ENCODE assay signal across 8 cellular contexts in genomic region chr17:35568561-35568960, GRCh38. TPM values are rescaled to one million over a fixed set of nuclear protein-coding genes. Genes with fewer than 3 reads are reported as not detected.
A peak's percentile ranks its signal among the peaks of the same experiment; 100 is the strongest.
DNase-seq lines count a peak whose midpoint lies in the region; ATAC-seq, FAIRE-seq and TF ChIP-seq lines count a peak whose summit lies in the region.

No MANE protein-coding gene starts in this region.

- POLR2A ChIA-PET in PC-9 (lab: Charles Lee; ENCODE audit: unreplicated experiment): interaction anchor here (0.6 to 0.7 kb wide), 2 partner anchors 28 to 107 kb away, joined by 3 to 8 read pairs; no protein-coding TSS in a partner anchor

- H3K4me1 ChIP-seq in PC-9 (replicated peaks; ENCODE audit: insufficient read depth): peaks cover 10% of the 10 kb centered on the region

- peak overlapping the region; percentile 91 for H3K4me2 ChIP-seq in PC-9

- no peaks in the 10 kb centered on the region for H3K9me2 ChIP-seq in PC-9 (ENCODE audit: insufficient read depth)

- FAIRE-seq in H54 (lab: Jason Lieb, UNC): no peak

- CTCF ChIA-PET in PC-9 (lab: Charles Lee): no interaction called here

- TF ChIP-seq POLR2A in H54 (IDR thresholded peaks at IDR 0.05; ENCODE audit: low read depth, low read length): no peak

- no peaks in the 10 kb centered on the region for H3K9me3 ChIP-seq in PC-9 (ENCODE audit: insufficient read depth, low read depth)

- H3F3A ChIP-seq in PC-9 (ENCODE audit: insufficient read depth, low read depth): peaks cover 10% of the 10 kb centered on the region; the same call in 1 of the 2 replicates

- peak overlapping the region; percentile 95 for H2AFZ ChIP-seq in PC-9

- peaks cover 34% of the 10 kb centered on the region for H3K79me2 ChIP-seq in PC-9 (ENCODE audit: low read depth)

- peaks cover 15% of the 10 kb centered on the region for H3K27me3 ChIP-seq in PC-9 (ENCODE audit: insufficient read depth, low read depth)

- no peaks in the 10 kb centered on the region for H3K36me3 ChIP-seq in PC-9 (ENCODE audit: low read depth)

- no peaks in the 10 kb centered on the region; the same call in 1 of the 2 replicates for H4K20me1 ChIP-seq in PC-9 (ENCODE audit: insufficient read depth)

- TF ChIP-seq CTCF in PC-9 (conservative IDR thresholded peaks at IDR 0.05): no peak

- intact Hi-C loops in PC-9 (cut with micrococcal nuclease; ENCODE audit: unreplicated experiment): loop anchor here (1.0 kb wide), 1 partner anchor 10 kb away; the partner anchor contains the start of gene PEX12
- intact Hi-C loops in left colon (cut with DNase I, micrococcal nuclease): no loop called here

- peak overlapping the region; percentile 72 for H3K4me3 ChIP-seq in PC-9

- BruUV-seq in PC-9 (replicated peaks; lab: Mats Ljungman, UMichigan): no TSS peak

- H3K27ac ChIP-seq in PC-9: peak overlapping the region; percentile 54

- ATAC-seq in left colon (peak; percentile 59), HG02642 (IDR thresholded peaks at IDR 0.05; ENCODE audit: poor library complexity, unreplicated experiment) (no peak)

- DNase-seq in DMS 273 (lab: John Stamatoyannopoulos, UW; ENCODE audit: unreplicated experiment) (peak; percentile 63), DMS 273 treated with DMSO at 0.1 percent for 48 hours (lab: John Stamatoyannopoulos, UW) (no peak), PC-9 (peak in 1 of 2 experiments; percentile 43), astrocyte of the hippocampus (ENCODE audit: low read depth, low spot score) (peak; percentile 51), left colon (peak; percentile 26 to 49), H54 (ENCODE audit: insufficient read length, low spot score) (no peak)
- peak; percentile 17 to 25 for DNase-seq in stimulated activated CD8-positive, alpha-beta memory T cell treated with anti-CD3 and anti-CD28 coated beads, Interleukin-15, amount 100 ng/mL, for 48 hours (ENCODE audit: low read depth in 2 of 2)

RNA-seq across cellular contexts. Expression of gene SLFN14, which starts 7.9 kb away (rescaled TPM):
- total RNA-seq in PC-9 (2021): not detected in 2 replicates
- not detected for total RNA-seq in left colon

RNA-seq across cellular contexts. Expression of gene PEX12, which starts 9.8 kb away (rescaled TPM):
- 4.7 and 5.8 TPM in 2 replicates for total RNA-seq in PC-9 (2021)
- 1 to 10 TPM; 2.8 to 4.7 TPM for total RNA-seq in left colon

RNA-seq across cellular contexts. Expression of gene AP2B1, which starts 18.6 kb away (rescaled TPM):
- total RNA-seq in PC-9 (2021): 153 and 186 TPM in 2 replicates
- 100 to 1,000 TPM; 154 to 190 TPM for total RNA-seq in left colon

RNA-seq across cellular contexts. Expression of gene SLFN12L, which starts 31.1 kb away (rescaled TPM):
- total RNA-seq in PC-9 (2021): not detected in 2 replicates
- total RNA-seq in left colon: 1 to 10 TPM; 1.3 to 2.0 TPM

Comparison
In these comparisons a context has a peak if more than half of its experiments do, and no peak if none do; other contexts are left out.
1. DNase-seq: peak in DMS 273 (single experiment), astrocyte of the hippocampus (single experiment), left colon (2 of 2) and stimulated activated CD8-positive, alpha-beta memory T cell treated with anti-CD3 and anti-CD28 coated beads, Interleukin-15, amount 100 ng/mL, for 48 hours (2 of 2); none in DMS 273 treated with DMSO at 0.1 percent for 48 hours (single experiment) and H54 (single experiment).